ENCODE assay signal across 30 cellular contexts in genomic region chr18:75124551-75124950, GRCh38.
"Had no signal": no experiment of that assay in that cellular context is flagged by ENCODE, and none has a peak within 500 bp of the region (broad histone marks: within the 10 kb centered on the region; RNA-seq: fewer than 3 reads in every experiment).

No MANE protein-coding gene starts in this region.

- H3K4me3 Mint-ChIP-seq: activated CD8-positive, alpha-beta T cell treated with anti-CD3 and anti-CD28 coated beads, Interleukin-2, amount 10 ng/mL, durations not matched to agents 7 days and 5 days; activated naive CD4-positive, alpha-beta T cell treated with anti-CD3 and anti-CD28 coated beads for 36 hours; activated naive CD8-positive, alpha-beta T cell treated with anti-CD3 and anti-CD28 coated beads, Interleukin-2, amount 10 ng/mL, durations not matched to agents 7 days and 5 days; naive B cell; nephron progenitor cell; stimulated activated memory B cell treated with anti-CD40 and anti-IgM and Interleukin-4, amounts not matched to agents 10 μg/mL and 1 μg/mL and 100 μg/mL, for 72 hours; stimulated activated naive CD8-positive, alpha-beta T cell treated with anti-CD3 and anti-CD28 coated beads, Interleukin-15, amount 100 ng/mL, for 72 hours; T-helper 1 cell treated with Interleukin-12 subunit alpha and Interleukin-12 subunit beta and Interleukin-4 antibody, amounts not matched to agents 30 μg/mL and 1 μg/mL, for 36 hours had no signal

- H3K27me3 Mint-ChIP-seq: activated naive CD8-positive, alpha-beta T cell treated with anti-CD3 and anti-CD28 coated beads, Interleukin-2, amount 10 ng/mL, durations not matched to agents 7 days and 5 days had no signal

- H3K27me3 ChIP-seq: brain microvascular endothelial cell, esophagus muscularis mucosa, foreskin keratinocyte, pancreas, sigmoid colon, thyroid gland, upper lobe of right lung had no signal

- DNase-seq: activated CD8-positive, alpha-beta T cell treated with anti-CD3 and anti-CD28 coated beads, Interleukin-2, amount 10 ng/mL, durations not matched to agents 7 days and 5 days; activated effector memory CD4-positive, alpha-beta T cell treated with Interleukin-2 at 50 U/mL for 16 hours; activated naive CD4-positive, alpha-beta T cell treated with anti-CD3 and anti-CD28 coated beads for 36 hours; activated naive CD8-positive, alpha-beta T cell treated with anti-CD3 and anti-CD28 coated beads, Interleukin-2, amount 10 ng/mL, durations not matched to agents 7 days and 5 days; brain microvascular endothelial cell; central memory CD4-positive, alpha-beta T cell; dermis blood vessel endothelial cell; effector CD4-positive, alpha-beta T cell; foreskin keratinocyte; heart right ventricle; left ventricle myocardium superior; naive B cell; nephron progenitor cell; psoas muscle; sigmoid colon; small intestine; stimulated activated CD4-positive, alpha-beta T cell treated with anti-CD3 and anti-CD28 coated beads, Interleukin-1b, Interleukin-23, amount 100 ng/mL, for 48 hours; stimulated activated CD4-positive, alpha-beta T cell treated with anti-CD3 and anti-CD28 coated beads, Interleukin-4, amount 100 ng/mL, for 4 hours; stimulated activated CD8-positive, alpha-beta memory T cell treated with anti-CD3 and anti-CD28 coated beads, Interleukin-4, amount 100 ng/mL, for 48 hours; stimulated activated naive CD8-positive, alpha-beta T cell treated with anti-CD3 and anti-CD28 coated beads, Interleukin-15, amount 100 ng/mL, for 72 hours; SW 1271; T1000; upper lobe of right lung had no signal

- H3K9me3 ChIP-seq: esophagus muscularis mucosa, heart right ventricle, pancreas, psoas muscle, sigmoid colon, thyroid gland, upper lobe of right lung had no signal

- H3K4me1 Mint-ChIP-seq: activated naive CD8-positive, alpha-beta T cell treated with anti-CD3 and anti-CD28 coated beads, Interleukin-2, amount 10 ng/mL, durations not matched to agents 7 days and 5 days; naive B cell; stimulated activated naive CD8-positive, alpha-beta T cell treated with anti-CD3 and anti-CD28 coated beads, Interleukin-15, amount 100 ng/mL, for 72 hours had no signal

- FAIRE-seq: astrocyte, pancreas, small intestine had no signal

- H3K9me3 Mint-ChIP-seq: activated naive CD4-positive, alpha-beta T cell treated with anti-CD3 and anti-CD28 coated beads for 36 hours; activated naive CD8-positive, alpha-beta T cell treated with anti-CD3 and anti-CD28 coated beads, Interleukin-2, amount 10 ng/mL, durations not matched to agents 7 days and 5 days; nephron progenitor cell had no signal

- H3K36me3 ChIP-seq: brain microvascular endothelial cell, esophagus muscularis mucosa, heart right ventricle, pancreas, sigmoid colon, thyroid gland, upper lobe of right lung had no signal

- H3K36me3 Mint-ChIP-seq: activated naive CD8-positive, alpha-beta T cell treated with anti-CD3 and anti-CD28 coated beads, Interleukin-2, amount 10 ng/mL, durations not matched to agents 7 days and 5 days; naive B cell; stimulated activated memory B cell treated with anti-CD40 and anti-IgM and Interleukin-4, amounts not matched to agents 10 μg/mL and 1 μg/mL and 100 μg/mL, for 72 hours had no signal

- H3K4me1 ChIP-seq: foreskin keratinocyte, heart right ventricle, pancreas, sigmoid colon, thyroid gland, upper lobe of right lung had no signal

- H3K4me3 ChIP-seq: SK-N-MC, thyroid gland, upper lobe of right lung had no signal

- H3K27ac Mint-ChIP-seq: activated CD8-positive, alpha-beta T cell treated with anti-CD3 and anti-CD28 coated beads, Interleukin-2, amount 10 ng/mL, durations not matched to agents 7 days and 5 days; activated naive CD4-positive, alpha-beta T cell treated with anti-CD3 and anti-CD28 coated beads for 36 hours; activated naive CD8-positive, alpha-beta T cell treated with anti-CD3 and anti-CD28 coated beads, Interleukin-2, amount 10 ng/mL, durations not matched to agents 7 days and 5 days; naive B cell; nephron progenitor cell; stimulated activated memory B cell treated with anti-CD40 and anti-IgM and Interleukin-4, amounts not matched to agents 10 μg/mL and 1 μg/mL and 100 μg/mL, for 72 hours; T-helper 1 cell treated with Interleukin-12 subunit alpha and Interleukin-12 subunit beta and Interleukin-4 antibody, amounts not matched to agents 30 μg/mL and 1 μg/mL, for 36 hours had no signal

- H3K27ac ChIP-seq: brain microvascular endothelial cell, foreskin keratinocyte, heart right ventricle, pancreas, psoas muscle, SK-N-MC, thyroid gland, upper lobe of right lung had no signal
